Comparison of ENCODE assay signal across 1 cellular context in genomic region chr17:40361063-40361924, GRCh38.
TF ChIP-seq lines count a peak whose summit lies in the region.

No MANE protein-coding gene starts in this region.

TF ChIP-seq in HepG2, 621 proteins besides CTCF, POLR2A, EP300 and RAD21:
- TF ChIP-seq, protein P1, sequence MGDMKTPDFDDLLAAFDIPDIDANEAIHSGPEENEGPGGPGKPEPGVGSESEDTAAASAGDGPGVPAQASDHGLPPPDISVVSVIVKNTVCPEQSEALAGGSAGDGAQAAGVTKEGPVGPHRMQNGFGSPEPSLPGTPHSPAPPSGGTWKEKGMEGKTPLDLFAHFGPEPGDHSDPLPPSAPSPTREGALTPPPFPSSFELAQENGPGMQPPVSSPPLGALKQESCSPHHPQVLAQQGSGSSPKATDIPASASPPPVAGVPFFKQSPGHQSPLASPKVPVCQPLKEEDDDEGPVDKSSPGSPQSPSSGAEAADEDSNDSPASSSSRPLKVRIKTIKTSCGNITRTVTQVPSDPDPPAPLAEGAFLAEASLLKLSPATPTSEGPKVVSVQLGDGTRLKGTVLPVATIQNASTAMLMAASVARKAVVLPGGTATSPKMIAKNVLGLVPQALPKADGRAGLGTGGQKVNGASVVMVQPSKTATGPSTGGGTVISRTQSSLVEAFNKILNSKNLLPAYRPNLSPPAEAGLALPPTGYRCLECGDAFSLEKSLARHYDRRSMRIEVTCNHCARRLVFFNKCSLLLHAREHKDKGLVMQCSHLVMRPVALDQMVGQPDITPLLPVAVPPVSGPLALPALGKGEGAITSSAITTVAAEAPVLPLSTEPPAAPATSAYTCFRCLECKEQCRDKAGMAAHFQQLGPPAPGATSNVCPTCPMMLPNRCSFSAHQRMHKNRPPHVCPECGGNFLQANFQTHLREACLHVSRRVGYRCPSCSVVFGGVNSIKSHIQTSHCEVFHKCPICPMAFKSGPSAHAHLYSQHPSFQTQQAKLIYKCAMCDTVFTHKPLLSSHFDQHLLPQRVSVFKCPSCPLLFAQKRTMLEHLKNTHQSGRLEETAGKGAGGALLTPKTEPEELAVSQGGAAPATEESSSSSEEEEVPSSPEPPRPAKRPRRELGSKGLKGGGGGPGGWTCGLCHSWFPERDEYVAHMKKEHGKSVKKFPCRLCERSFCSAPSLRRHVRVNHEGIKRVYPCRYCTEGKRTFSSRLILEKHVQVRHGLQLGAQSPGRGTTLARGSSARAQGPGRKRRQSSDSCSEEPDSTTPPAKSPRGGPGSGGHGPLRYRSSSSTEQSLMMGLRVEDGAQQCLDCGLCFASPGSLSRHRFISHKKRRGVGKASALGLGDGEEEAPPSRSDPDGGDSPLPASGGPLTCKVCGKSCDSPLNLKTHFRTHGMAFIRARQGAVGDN (CRISPR knock-in tag; IDR thresholded peaks at IDR 0.05) = peak; percentile 21; the same call in 1 of the 2 replicates
- no peak for TF ChIP-seq FOXA3 (CRISPR knock-in tag; IDR thresholded peaks at IDR 0.05)
